Comparison of ENCODE assay signal across 16 cellular contexts in the genomic region with DNA sequence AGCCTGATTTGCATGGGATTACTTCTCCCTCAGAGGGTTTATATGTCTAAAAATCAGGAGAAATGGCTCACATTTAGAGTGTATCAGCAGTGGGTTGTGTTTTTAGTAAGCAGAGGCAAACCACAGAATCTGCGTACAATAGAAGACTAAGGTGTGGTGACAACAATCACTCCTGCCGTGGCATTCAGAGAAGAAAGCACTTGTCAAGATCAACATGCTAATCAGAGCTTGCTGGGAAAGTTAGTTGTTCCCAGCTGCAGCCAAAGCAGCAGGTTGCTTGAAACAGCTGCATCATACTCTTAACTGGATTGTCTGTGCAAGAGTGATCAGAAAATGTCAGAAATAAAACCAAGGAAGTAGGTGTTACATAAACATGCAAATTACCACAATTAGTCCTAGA.
DNase-seq lines count a peak whose midpoint lies in the region; ATAC-seq and TF ChIP-seq lines count a peak whose summit lies in the region.
"Had no signal": no experiment of that assay in that cellular context is flagged by ENCODE, and none has a peak within 500 bp of the region (broad histone marks: within the 10 kb centered on the region; RNA-seq: fewer than 3 reads in every experiment).

No MANE protein-coding gene starts in this region.

- no peaks in the 10 kb centered on the region for H3K4me1 ChIP-seq in gastrocnemius medialis
- no peaks in the 10 kb centered on the region for H3K4me1 ChIP-seq in ascending aorta
- H3K4me1 ChIP-seq: BLaER1, HAP-1 had no signal

- H3K27me3 Mint-ChIP-seq in osteocyte (ENCODE audit: unreplicated experiment) = peaks cover 3% of the 10 kb centered on the region
- H3K27me3 Mint-ChIP-seq: CD4-positive, alpha-beta memory T cell had no signal

- no peak for ATAC-seq in gastrocnemius medialis

- no peak overlapping the region for H3K27ac Mint-ChIP-seq in osteocyte (ENCODE audit: unreplicated experiment)
- H3K27ac Mint-ChIP-seq: CD14-positive monocyte; CD4-positive, alpha-beta memory T cell had no signal

- H3K36me3 ChIP-seq in gastrocnemius medialis = no peaks in the 10 kb centered on the region
- no peaks in the 10 kb centered on the region for H3K36me3 ChIP-seq in ascending aorta
- H3K36me3 ChIP-seq: BLaER1, HAP-1 had no signal

- H3K4me3 Mint-ChIP-seq in osteocyte (ENCODE audit: unreplicated experiment) = no peak overlapping the region
- H3K4me3 Mint-ChIP-seq: CD14-positive monocyte; CD4-positive, alpha-beta memory T cell had no signal

- in situ Hi-C loops in gastrocnemius medialis (cut with MboI; ENCODE audit: low sequenced_read_pairs in 4 of 4) = no loop called here

- intact Hi-C loops in gastrocnemius medialis (cut with DNase I; ENCODE audit: low total_unique reads) = no loop called here
- intact Hi-C loops in ascending aorta (cut with DNase I) = no loop called here

- no peak overlapping the region for H3K4me3 ChIP-seq in gastrocnemius medialis
- no peak overlapping the region for H3K4me3 ChIP-seq in ascending aorta
- H3K4me3 ChIP-seq: BLaER1, HAP-1 had no signal

- no peaks in the 10 kb centered on the region for H3K36me3 Mint-ChIP-seq in osteocyte (ENCODE audit: unreplicated experiment)
- H3K36me3 Mint-ChIP-seq: CD14-positive monocyte; CD4-positive, alpha-beta memory T cell had no signal

- no peaks in the 10 kb centered on the region for H3K27me3 ChIP-seq in gastrocnemius medialis
- H3K27me3 ChIP-seq in ascending aorta = no peaks in the 10 kb centered on the region
- H3K27me3 ChIP-seq: BLaER1 had no signal

- no peak for TF ChIP-seq POLR2A in gastrocnemius medialis (IDR thresholded peaks at IDR 0.05)

- no peaks in the 10 kb centered on the region for H3K9me3 Mint-ChIP-seq in osteocyte (ENCODE audit: unreplicated experiment)

- H3K9me3 ChIP-seq in gastrocnemius medialis (no peaks in the 10 kb centered on the region), ascending aorta (no peaks in the 10 kb centered on the region)
- H3K9me3 ChIP-seq: BLaER1, HAP-1 had no signal

- TF ChIP-seq CTCF in osteocyte (IDR thresholded peaks at IDR 0.05) (no peak), gastrocnemius medialis (IDR thresholded peaks at IDR 0.05 in 4 of 5, conservative IDR thresholded peaks at IDR 0.05 in 1 of 5) (no peak), ascending aorta (IDR thresholded peaks at IDR 0.05) (no peak)

- H3K27ac ChIP-seq in gastrocnemius medialis (no peak overlapping the region), ascending aorta (no peak overlapping the region)
- H3K27ac ChIP-seq: BLaER1 had no signal

- no peaks in the 10 kb centered on the region for H3K4me1 Mint-ChIP-seq in osteocyte (ENCODE audit: unreplicated experiment)
- H3K4me1 Mint-ChIP-seq: CD14-positive monocyte; CD4-positive, alpha-beta memory T cell had no signal

- DNase-seq in NCI-H82 (lab: John Stamatoyannopoulos, UW) (peak; percentile 39), NCI-H82 treated with DMSO at 0.1 percent for 48 hours (lab: John Stamatoyannopoulos, UW; ENCODE audit: unreplicated experiment) (no peak), astrocyte of the hippocampus (ENCODE audit: low read depth, low spot score) (peak; percentile 0), iPS-NIHi7 (ENCODE audit: extremely low spot score) (peak; percentile 19), osteocyte (ENCODE audit: extremely low spot score, unreplicated experiment) (no peak), gastrocnemius medialis (no peak), ascending aorta (ENCODE audit: low spot score in 2 of 2) (no peak)
- DNase-seq: 8988T; Calu3; CD4-positive, alpha-beta memory T cell; DMS79 treated with DMSO at 0.1 percent for 48 hours; GF-D8; IMR-90 had no signal

Comparison
In these comparisons a context has a peak if more than half of its experiments do, and no peak if none do; other contexts are left out.
1. DNase-seq: peak in NCI-H82 (single experiment), astrocyte of the hippocampus (single experiment) and iPS-NIHi7 (single experiment); none in NCI-H82 treated with DMSO at 0.1 percent for 48 hours (single experiment), osteocyte (single experiment), gastrocnemius medialis (0 of 2) and ascending aorta (0 of 2).